In genomic region chr15:27549796-27550195, GRCh38 we compare ENCODE assay signal across 26 cellular contexts.
"Had no signal": no experiment of that assay in that cellular context is flagged by ENCODE, and none has a peak within 500 bp of the region (broad histone marks: within the 10 kb centered on the region; RNA-seq: fewer than 3 reads in every experiment).

No MANE protein-coding gene starts in this region.

- H3K4me3 Mint-ChIP-seq: central memory CD8-positive, alpha-beta T cell; dendritic cell treated with granulocyte-macrophage colony-stimulating factor and Interleukin-4, amounts not matched to agents 40 ng/mL and 50 ng/mL, for 4 days; endodermal cell; immature natural killer cell; memory B cell; naive B cell; nephron progenitor cell; stimulated activated effector memory CD8-positive, alpha-beta T cell treated with anti-CD3 and anti-CD28 coated beads, Interleukin-12 subunit alpha, Interleukin-12 subunit beta, amount 100 ng/mL, for 72 hours; type B pancreatic cell had no signal

- H3K9me3 Mint-ChIP-seq: nephron progenitor cell; stimulated activated effector memory CD8-positive, alpha-beta T cell treated with anti-CD3 and anti-CD28 coated beads, Interleukin-12 subunit alpha, Interleukin-12 subunit beta, amount 100 ng/mL, for 72 hours; type B pancreatic cell had no signal

- FAIRE-seq: endothelial cell of umbilical vein, frontal cortex had no signal

- H3K4me1 Mint-ChIP-seq: central memory CD8-positive, alpha-beta T cell; endodermal cell; immature natural killer cell; memory B cell; naive B cell; nephron progenitor cell; stimulated activated effector memory CD8-positive, alpha-beta T cell treated with anti-CD3 and anti-CD28 coated beads, Interleukin-12 subunit alpha, Interleukin-12 subunit beta, amount 100 ng/mL, for 72 hours had no signal

- H3K27me3 Mint-ChIP-seq: central memory CD8-positive, alpha-beta T cell; dendritic cell treated with granulocyte-macrophage colony-stimulating factor and Interleukin-4, amounts not matched to agents 40 ng/mL and 50 ng/mL, for 4 days; memory B cell; naive B cell had no signal

- H3K36me3 Mint-ChIP-seq: immature natural killer cell; memory B cell; naive B cell; stimulated activated effector memory CD8-positive, alpha-beta T cell treated with anti-CD3 and anti-CD28 coated beads, Interleukin-12 subunit alpha, Interleukin-12 subunit beta, amount 100 ng/mL, for 72 hours; type B pancreatic cell had no signal

- DNase-seq: colonic mucosa; effector CD8-positive, alpha-beta T cell; endodermal cell; erythroblast; hypothalamus; immature natural killer cell; islet precursor cell; mucosa of descending colon; naive B cell; nephron progenitor cell; nucleus accumbens; right cardiac atrium; sigmoid colon; stimulated activated CD4-positive, alpha-beta T cell treated with anti-CD3 and anti-CD28 coated beads, Interleukin-2, amount 100 ng/mL, for 24 hours; stimulated activated CD4-positive, alpha-beta T cell treated with anti-CD3 and anti-CD28 coated beads, Interleukin-4, amount 100 ng/mL, for 24 hours; stimulated activated naive CD8-positive, alpha-beta T cell treated with anti-CD3 and anti-CD28 coated beads, Interleukin-15, Interleukin-2, amounts not matched to agents 100 U/mL and 50 U/mL, for 24 hours; substantia nigra; testis; tibial artery had no signal

- H3K27ac Mint-ChIP-seq: dendritic cell treated with granulocyte-macrophage colony-stimulating factor and Interleukin-4, amounts not matched to agents 40 ng/mL and 50 ng/mL, for 4 days; endodermal cell; immature natural killer cell; memory B cell; naive B cell; nephron progenitor cell; stimulated activated effector memory CD8-positive, alpha-beta T cell treated with anti-CD3 and anti-CD28 coated beads, Interleukin-12 subunit alpha, Interleukin-12 subunit beta, amount 100 ng/mL, for 72 hours; type B pancreatic cell had no signal
